In the genomic region with DNA sequence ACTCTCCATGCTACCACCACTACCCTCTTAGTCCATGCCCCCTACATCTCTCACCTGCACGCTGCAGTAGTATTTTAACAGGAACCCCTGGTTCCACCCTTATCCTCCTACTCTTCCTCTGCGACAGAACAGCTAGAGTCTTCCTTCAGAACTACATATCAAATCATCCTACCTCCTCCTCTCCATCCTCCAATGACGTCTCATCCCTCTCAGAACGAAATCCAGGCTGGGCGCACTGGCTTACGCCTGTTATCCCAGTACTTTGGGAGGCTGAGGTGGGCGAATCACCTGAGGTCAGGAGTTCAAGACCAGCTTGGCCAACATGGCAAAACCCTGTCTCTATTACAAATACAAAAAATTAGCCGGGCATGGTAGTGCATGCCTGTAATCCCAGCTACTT, we compare ENCODE assay signal across 23 cellular contexts.
"Had no signal": no experiment of that assay in that cellular context is flagged by ENCODE, and none has a peak within 500 bp of the region (broad histone marks: within the 10 kb centered on the region; RNA-seq: fewer than 3 reads in every experiment).

No MANE protein-coding gene starts in this region.

- H3K9me3 ChIP-seq: gastrocnemius medialis, heart right ventricle, lower lobe of right lung, prostate gland, sigmoid colon, testis, tibial artery had no signal

- H3K36me3 ChIP-seq: gastrocnemius medialis, heart right ventricle, lower lobe of right lung, prostate gland, sigmoid colon, tibial artery had no signal

- H3K9ac ChIP-seq: parathyroid adenoma had no signal

- H3K27ac ChIP-seq: heart right ventricle, lower lobe of right lung, parathyroid adenoma, prostate gland, sigmoid colon, testis, tibial artery had no signal

- H3K27me3 ChIP-seq: gastrocnemius medialis, heart right ventricle, sigmoid colon, testis, tibial artery had no signal

- DNase-seq: cerebellar nuclear complex; cortex of kidney; effector CD4-positive, alpha-beta T cell; foreskin fibroblast; gastrocnemius medialis; heart right ventricle; hippocampal formation; immature natural killer cell; islet precursor cell; left ventricle myocardium superior; lower lobe of right lung; naive thymus-derived CD8-positive, alpha-beta T cell; nephron progenitor cell; right cardiac atrium; sigmoid colon; stimulated activated CD4-positive, alpha-beta T cell treated with anti-CD3 and anti-CD28 coated beads, Interleukin-4, amount 100 ng/mL, for 4 hours; stimulated activated naive CD8-positive, alpha-beta T cell treated with anti-CD3 and anti-CD28 coated beads, Interleukin-15, Interleukin-2, amounts not matched to agents 100 U/mL and 50 U/mL, for 24 hours; substantia nigra; testis; tibial artery had no signal

- H3K4me1 ChIP-seq: parathyroid adenoma, prostate gland, testis had no signal

- ATAC-seq: stimulated activated memory B cell treated with anti-CD40 and anti-IgM and Interleukin-4, amounts not matched to agents 10 μg/mL and 1 μg/mL and 100 μg/mL, for 72 hours; stimulated activated naive CD8-positive, alpha-beta T cell treated with anti-CD3 and anti-CD28 coated beads, Interleukin-15, Interleukin-2, amounts not matched to agents 100 U/mL and 50 U/mL, for 24 hours had no signal

- H3K4me3 ChIP-seq: gastrocnemius medialis, heart right ventricle, lower lobe of right lung, prostate gland, sigmoid colon, testis, tibial artery had no signal
